ENCODE assay signal across 9 cellular contexts in genomic region chr19:18435848-18436631, GRCh38. TPM values are rescaled to one million over a fixed set of nuclear protein-coding genes. Genes with fewer than 3 reads are reported as not detected.
A peak's percentile ranks its signal among the peaks of the same experiment; 100 is the strongest.
DNase-seq lines count a peak whose midpoint lies in the region; ATAC-seq and TF ChIP-seq lines count a peak whose summit lies in the region.
"Had no signal": no experiment of that assay in that cellular context is flagged by ENCODE, and none has a peak within 500 bp of the region (broad histone marks: within the 10 kb centered on the region; RNA-seq: fewer than 3 reads in every experiment).

No MANE protein-coding gene starts in this region.

- H3K4me3 ChIP-seq in SJCRH30 (peak overlapping the region; percentile 54), gastrocnemius medialis (peak overlapping the region in 2 of 4 donors; percentile 55 to 61)

- ATAC-seq in gastrocnemius medialis: no peak
- ATAC-seq in GM18498 (IDR thresholded peaks at IDR 0.05; ENCODE audit: unreplicated experiment): no peak
- ATAC-seq in GM21390 (IDR thresholded peaks at IDR 0.05; ENCODE audit: unreplicated experiment): no peak

- H3K4me1 ChIP-seq in SJCRH30: peaks cover 22% of the 10 kb centered on the region
- H3K4me1 ChIP-seq in gastrocnemius medialis: peaks cover 7 to 19% of the 10 kb centered on the region in 2 donors

- H3K9me3 ChIP-seq in SJCRH30 (replicated peaks): no peaks in the 10 kb centered on the region
- H3K9me3 ChIP-seq in gastrocnemius medialis: no peaks in the 10 kb centered on the region

- peaks cover 8% of the 10 kb centered on the region for H3K4me1 Mint-ChIP-seq in T-helper 2 cell treated with Interferon-gamma antibody and Interleukin-4, amounts not matched to agents 5 μg/mL and 100 μg/mL, for 36 hours (ENCODE audit: low read depth)
- H3K4me1 Mint-ChIP-seq in endothelial cell (ENCODE audit: unreplicated experiment): peaks cover 13% of the 10 kb centered on the region

- H3K27ac Mint-ChIP-seq in T-helper 2 cell treated with Interferon-gamma antibody and Interleukin-4, amounts not matched to agents 5 μg/mL and 100 μg/mL, for 36 hours: peak overlapping the region; percentile 26
- no peak overlapping the region for H3K27ac Mint-ChIP-seq in endothelial cell (ENCODE audit: unreplicated experiment)

- in situ Hi-C loops in gastrocnemius medialis (cut with MboI; ENCODE audit: low sequenced_read_pairs in 4 of 4): no loop called here

- no peaks in the 10 kb centered on the region for H3K9me3 Mint-ChIP-seq in T-helper 2 cell treated with Interferon-gamma antibody and Interleukin-4, amounts not matched to agents 5 μg/mL and 100 μg/mL, for 36 hours
- no peaks in the 10 kb centered on the region for H3K9me3 Mint-ChIP-seq in endothelial cell (ENCODE audit: unreplicated experiment)

- TF ChIP-seq POLR2A in gastrocnemius medialis (IDR thresholded peaks at IDR 0.05): no peak

- H3K27ac ChIP-seq in SJCRH30 (peak overlapping the region; percentile 30; the same call in 1 of the 2 replicates), gastrocnemius medialis (peak overlapping the region in 3 of 4 donors; percentile 13 to 67 (median 59))

- intact Hi-C loops in gastrocnemius medialis (cut with DNase I; ENCODE audit: low total_unique reads): no loop called here

- H3K36me3 ChIP-seq in SJCRH30: peaks cover 5% of the 10 kb centered on the region; the same call in 1 of the 2 replicates
- no peaks in the 10 kb centered on the region for H3K36me3 ChIP-seq in gastrocnemius medialis

- H3K36me3 Mint-ChIP-seq in T-helper 2 cell treated with Interferon-gamma antibody and Interleukin-4, amounts not matched to agents 5 μg/mL and 100 μg/mL, for 36 hours (ENCODE audit: low read depth): peaks cover 15% of the 10 kb centered on the region
- no peaks in the 10 kb centered on the region for H3K36me3 Mint-ChIP-seq in endothelial cell (ENCODE audit: low read depth, unreplicated experiment)

- no peaks in the 10 kb centered on the region for H3K27me3 Mint-ChIP-seq in T-helper 2 cell treated with Interferon-gamma antibody and Interleukin-4, amounts not matched to agents 5 μg/mL and 100 μg/mL, for 36 hours (ENCODE audit: low read depth)
- H3K27me3 Mint-ChIP-seq in endothelial cell (ENCODE audit: unreplicated experiment): peaks cover 19% of the 10 kb centered on the region

- DNase-seq in T-helper 2 cell treated with Interferon-gamma antibody and Interleukin-4, amounts not matched to agents 5 μg/mL and 100 μg/mL, for 36 hours (ENCODE audit: low spot score): no peak
- DNase-seq in T-helper 2 cell: no peak
- no peak for DNase-seq in SJCRH30
- DNase-seq in endothelial cell (ENCODE audit: low spot score): no peak
- no peak for DNase-seq in gastrocnemius medialis
- no peak for DNase-seq in HCEC 1CT
- DNase-seq: NCI-H524 treated with DMSO at 0.1 percent for 48 hours had no signal

- no peak for TF ChIP-seq CTCF in endothelial cell (IDR thresholded peaks at IDR 0.05; ENCODE audit: unreplicated experiment)
- TF ChIP-seq CTCF in gastrocnemius medialis (IDR thresholded peaks at IDR 0.05 in 4 of 5, conservative IDR thresholded peaks at IDR 0.05 in 1 of 5): no peak

- H3K27me3 ChIP-seq in SJCRH30 (no peaks in the 10 kb centered on the region), gastrocnemius medialis (peaks cover 13 to 19% (median 19%) of the 10 kb centered on the region in 3 donors)

- peak overlapping the region; percentile 74 for H3K4me3 Mint-ChIP-seq in T-helper 2 cell treated with Interferon-gamma antibody and Interleukin-4, amounts not matched to agents 5 μg/mL and 100 μg/mL, for 36 hours
- peak overlapping the region; percentile 80 for H3K4me3 Mint-ChIP-seq in endothelial cell (ENCODE audit: unreplicated experiment)

RNA-seq across cellular contexts. Expression of gene ISYNA1, which starts 1.9 kb away (rescaled TPM):
- total RNA-seq in SJCRH30 (2014; rRNA removed; shearing (Covaris generic)): 7.4 and 7.5 TPM in 2 replicates
- 68.5 TPM for total RNA-seq in endothelial cell (ENCODE audit: unreplicated experiment)
- total RNA-seq in gastrocnemius medialis: 10 to 100 TPM in 1 of 4 donors, 1 to 10 TPM in 3; 5.1 to 29.1 (median 7.8) TPM

RNA-seq across cellular contexts. Expression of gene SSBP4, which starts 16.8 kb away (rescaled TPM):
- 63.0 and 73.0 TPM in 2 replicates for total RNA-seq in SJCRH30 (2014; rRNA removed; shearing (Covaris generic))
- total RNA-seq in endothelial cell (ENCODE audit: unreplicated experiment): 60.7 TPM
- 10 to 100 TPM; 24.7 to 65.2 (median 44.1) TPM for total RNA-seq in gastrocnemius medialis

RNA-seq across cellular contexts. Expression of gene LRRC25, which starts 38.6 kb away (rescaled TPM):
- not detected in 2 replicates for total RNA-seq in SJCRH30 (2014; rRNA removed; shearing (Covaris generic))
- total RNA-seq in endothelial cell (ENCODE audit: unreplicated experiment) (not detected), gastrocnemius medialis (1 to 10 TPM in 3 of 4 donors, under 1 TPM in 1; 0.34 to 4.2 (median 2.3) TPM)

RNA-seq across cellular contexts. Expression of gene GDF15, which starts 50.1 kb away (rescaled TPM):
- 17.5 and 27.1 TPM in 2 replicates for total RNA-seq in SJCRH30 (2014; rRNA removed; shearing (Covaris generic))
- 1.3 TPM for total RNA-seq in endothelial cell (ENCODE audit: unreplicated experiment)
- total RNA-seq in gastrocnemius medialis: 1 to 10 TPM in 2 of 4 donors, not detected in 2; 1.4 to 2.7 TPM
